ENCODE assay signal across 21 cellular contexts in genomic region chr18:27656905-27657304, GRCh38.
DNase-seq lines count a peak whose midpoint lies in the region; ATAC-seq, FAIRE-seq and TF ChIP-seq lines count a peak whose summit lies in the region.
"Had no signal": no experiment of that assay in that cellular context is flagged by ENCODE, and none has a peak within 500 bp of the region (broad histone marks: within the 10 kb centered on the region; RNA-seq: fewer than 3 reads in every experiment).

No MANE protein-coding gene starts in this region.

- CTCF ChIA-PET in SK-N-SH (lab: Yijun Ruan, JAX), result interaction anchor here (1.3 to 1.4 kb wide), 2 partner anchors 11 to 12 kb away, joined by 3 read pairs; no protein-coding TSS in a partner anchor
- CTCF ChIA-PET in CD8-positive, alpha-beta T cell (lab: Charles Lee), result no interaction called here

- H3K27me3 ChIP-seq in SK-N-SH (ENCODE audit: insufficient read depth), result peaks cover 5% of the 10 kb centered on the region; the same call in 1 of the 2 replicates
- H3K27me3 ChIP-seq in osteoblast (ENCODE audit: insufficient read depth, low read length), result peaks cover 3% of the 10 kb centered on the region
- H3K27me3 ChIP-seq in CD8-positive, alpha-beta T cell (ENCODE audit: insufficient read depth, low read length), result no peaks in the 10 kb centered on the region
- peaks cover 0 to 40% (median 1%) of the 10 kb centered on the region in 4 donors for H3K27me3 ChIP-seq in pancreas
- no peaks in the 10 kb centered on the region for H3K27me3 ChIP-seq in MG63
- H3K27me3 ChIP-seq: SJCRH30 had no signal

- no peak for FAIRE-seq in pancreas (lab: Jason Lieb, UNC)
- FAIRE-seq: G401.6, HTR-8/SVneo, K562 had no signal

- peaks cover 52% of the 10 kb centered on the region for H3K4me1 Mint-ChIP-seq in chondrocyte (ENCODE audit: low read depth)
- no peaks in the 10 kb centered on the region for H3K4me1 Mint-ChIP-seq in CD8-positive, alpha-beta T cell (ENCODE audit: low read depth)

- H3K4me2 ChIP-seq in SK-N-SH, result no peak overlapping the region
- peak overlapping the region; percentile 14 for H3K4me2 ChIP-seq in osteoblast (ENCODE audit: insufficient read depth, low read length)
- H3K4me2 ChIP-seq: PC-9 had no signal

- no peaks in the 10 kb centered on the region for H3K27me3 Mint-ChIP-seq in chondrocyte (ENCODE audit: low read depth)
- H3K27me3 Mint-ChIP-seq in CD8-positive, alpha-beta T cell (ENCODE audit: low read depth), result no peaks in the 10 kb centered on the region

- H3F3A ChIP-seq in SK-N-SH (replicated peaks; ENCODE audit: insufficient read depth), result no peaks in the 10 kb centered on the region

- no peak overlapping the region for H3K9ac ChIP-seq in SK-N-SH

- intact Hi-C loops in CD8-positive, alpha-beta T cell (cut with DNase I, micrococcal nuclease), result no loop called here
- intact Hi-C loops in pancreas (cut with DNase I), result no loop called here

- H3K79me2 ChIP-seq in SK-N-SH (ENCODE audit: insufficient read depth) (no peaks in the 10 kb centered on the region), osteoblast (ENCODE audit: insufficient read depth, low read length) (no peaks in the 10 kb centered on the region)

- H3K9me2 ChIP-seq in SK-N-SH, result no peaks in the 10 kb centered on the region

- H2AFZ ChIP-seq in SK-N-SH (ENCODE audit: low read depth), result no peak overlapping the region
- H2AFZ ChIP-seq in osteoblast (ENCODE audit: low read length), result no peak overlapping the region
- H2AFZ ChIP-seq: PC-9 had no signal

- H4K20me1 ChIP-seq in SK-N-SH (ENCODE audit: insufficient read depth) (no peaks in the 10 kb centered on the region), osteoblast (ENCODE audit: insufficient read depth, low read length) (no peaks in the 10 kb centered on the region)

- H3K36me3 Mint-ChIP-seq in chondrocyte (ENCODE audit: low read depth), result no peaks in the 10 kb centered on the region
- H3K36me3 Mint-ChIP-seq in CD8-positive, alpha-beta T cell, result no peaks in the 10 kb centered on the region

- POLR2A ChIA-PET in SK-N-SH (lab: Yijun Ruan, JAX), result no interaction called here
- POLR2A ChIA-PET in CD8-positive, alpha-beta T cell (lab: Charles Lee), result no interaction called here

- ATAC-seq in SK-N-SH treated with all-trans-retinoic acid at 6 μM for 48 hours (no peak), pancreas (no peak)
- no peak for ATAC-seq in CD8-positive, alpha-beta T cell
- ATAC-seq: K562, Right ventricle myocardium inferior had no signal

- TF ChIP-seq CTCF in SK-N-SH (IDR thresholded peaks at IDR 0.05) (no peak), chondrocyte (IDR thresholded peaks at IDR 0.05) (no peak), osteoblast (IDR thresholded peaks at IDR 0.05; ENCODE audit: extremely low read depth, low read depth, low read length) (no peak), pancreas (IDR thresholded peaks at IDR 0.05) (no peak)
- no peak for TF ChIP-seq CTCF in CD8-positive, alpha-beta T cell (IDR thresholded peaks at IDR 0.05)

- H3K27ac ChIP-seq in SK-N-SH (ENCODE audit: low read depth in 2 of 2, low read length in 1 of 2) (no peak overlapping the region), osteoblast (ENCODE audit: low read depth, low read length) (no peak overlapping the region), pancreas (peak overlapping the region in 1 of 4 donors; percentile 20)
- no peak overlapping the region for H3K27ac ChIP-seq in CD8-positive, alpha-beta T cell (ENCODE audit: low read depth, low read length)
- H3K27ac ChIP-seq: PC-9, SJCRH30 had no signal

- H3K9me3 Mint-ChIP-seq in chondrocyte (ENCODE audit: low read depth), result peaks cover 4% of the 10 kb centered on the region
- peaks cover 6% of the 10 kb centered on the region for H3K9me3 Mint-ChIP-seq in CD8-positive, alpha-beta T cell
- H3K9me3 Mint-ChIP-seq: HFFc6 had no signal

- 35% methylated on average over 3 of the region's 3 CpGs for WGBS in SK-N-SH (ENCODE audit: low lambda C conversion rate)
- WGBS in pancreas, 2 donors, result 6 to 13% methylated on average over 3 of the region's 3 CpGs

- H3K4me3 Mint-ChIP-seq in chondrocyte (ENCODE audit: unreplicated experiment), result no peak overlapping the region
- no peak overlapping the region for H3K4me3 Mint-ChIP-seq in CD8-positive, alpha-beta T cell
- H3K4me3 Mint-ChIP-seq: HFFc6 had no signal

- DNase-seq in SK-N-SH, result no peak
- DNase-seq in chondrocyte (ENCODE audit: low spot score), result no peak
- DNase-seq in osteoblast (ENCODE audit: insufficient read length, low spot score, missing footprints), result no peak
- no peak for DNase-seq in CD8-positive, alpha-beta T cell
- DNase-seq in T-helper 9 cell, result no peak
- DNase-seq in pancreas, result no peak
- no peak for DNase-seq in MG63
- DNase-seq: 8988T, GOT3, HFFc6, NCI-H1105 treated with DMSO at 0.1 percent for 48 hours, NCI-H2029, NCI-H446 treated with DMSO at 0.1 percent for 48 hours, PC-9 had no signal

- peak overlapping the region; percentile 84 for H3K27ac Mint-ChIP-seq in chondrocyte (ENCODE audit: unreplicated experiment)
- H3K27ac Mint-ChIP-seq in CD8-positive, alpha-beta T cell, result no peak overlapping the region
- H3K27ac Mint-ChIP-seq: HFFc6 had no signal

- H3K4me1 ChIP-seq in SK-N-SH (ENCODE audit: control insufficient read depth in 1 of 2, insufficient read depth in 2 of 2, low read depth in 1 of 2, low read length in 1 of 2) (no peaks in the 10 kb centered on the region), osteoblast (ENCODE audit: insufficient read depth, low read length) (peaks cover 6% of the 10 kb centered on the region), pancreas (peaks cover 4 to 7% (median 6%) of the 10 kb centered on the region in 3 donors)
- no peaks in the 10 kb centered on the region for H3K4me1 ChIP-seq in CD8-positive, alpha-beta T cell (ENCODE audit: insufficient read depth, low read length)

- H3K9me3 ChIP-seq in SK-N-SH (no peaks in the 10 kb centered on the region), osteoblast (ENCODE audit: low read depth, low read length) (no peaks in the 10 kb centered on the region), pancreas (no peaks in the 10 kb centered on the region), MG63 (no peaks in the 10 kb centered on the region)
- no peaks in the 10 kb centered on the region for H3K9me3 ChIP-seq in CD8-positive, alpha-beta T cell (ENCODE audit: low read length)
- H3K9me3 ChIP-seq: HAP-1, SJCRH30 had no signal

- TF ChIP-seq RAD21 in SK-N-SH (IDR thresholded peaks at IDR 0.05; ENCODE audit: low read length), result no peak

- H3K36me3 ChIP-seq in SK-N-SH (replicated peaks in 1 of 2; ENCODE audit: control insufficient read depth in 1 of 2, insufficient read depth in 2 of 2, low read length in 1 of 2) (no peaks in the 10 kb centered on the region), osteoblast (ENCODE audit: insufficient read depth, low read length) (no peaks in the 10 kb centered on the region), pancreas (no peaks in the 10 kb centered on the region), MG63 (no peaks in the 10 kb centered on the region)
- no peaks in the 10 kb centered on the region for H3K36me3 ChIP-seq in CD8-positive, alpha-beta T cell (ENCODE audit: insufficient read depth, low read length)
- H3K36me3 ChIP-seq: HAP-1, SJCRH30 had no signal

- H3K4me3 ChIP-seq in SK-N-SH (ENCODE audit: low read depth in 2 of 2, low read length in 1 of 2), result no peak overlapping the region
- H3K4me3 ChIP-seq in osteoblast (ENCODE audit: insufficient read depth, low read length), result no peak overlapping the region
- H3K4me3 ChIP-seq in CD8-positive, alpha-beta T cell (ENCODE audit: low read depth, low read length), result no peak overlapping the region
- no peak overlapping the region for H3K4me3 ChIP-seq in pancreas
- no peak overlapping the region for H3K4me3 ChIP-seq in MG63
- H3K4me3 ChIP-seq: HAP-1, K562, PC-9, SJCRH30 had no signal

- no peak for TF ChIP-seq EP300 in SK-N-SH (IDR thresholded peaks at IDR 0.05; ENCODE audit: borderline replicate concordance in 1 of 2, low read depth in 1 of 2, low read length in 1 of 2)

TF ChIP-seq in SK-N-SH treated with all-trans-retinoic acid at 6 μM for 48 hours, 23 proteins besides CTCF, POLR2A, EP300 and RAD21:
- TF ChIP-seq PPARA (CRISPR knock-in tag; IDR thresholded peaks at IDR 0.05; ENCODE audit: borderline replicate concordance) (no peak), BACH2 (CRISPR knock-in tag; IDR thresholded peaks at IDR 0.05; ENCODE audit: borderline replicate concordance) (no peak), GLIS3 (CRISPR knock-in tag; IDR thresholded peaks at IDR 0.05) (no peak), ISL1 (CRISPR knock-in tag; IDR thresholded peaks at IDR 0.05) (peak; percentile 50), ESRRG (CRISPR knock-in tag; IDR thresholded peaks at IDR 0.05) (no peak), SNAI2 (CRISPR knock-in tag; IDR thresholded peaks at IDR 0.05) (no peak)

TF ChIP-seq in SK-N-SH, 30 proteins besides CTCF, POLR2A, EP300 and RAD21:
- TF ChIP-seq NRF1 (IDR thresholded peaks at IDR 0.05; ENCODE audit: low read depth, low read length) (no peak), USF1 (IDR thresholded peaks at IDR 0.05; ENCODE audit: borderline replicate concordance, low read depth) (no peak), FOSL2 (IDR thresholded peaks at IDR 0.05; ENCODE audit: borderline replicate concordance, low read depth) (no peak), FOXJ3 (CRISPR knock-in tag; IDR thresholded peaks at IDR 0.05) (no peak), ELF1 (IDR thresholded peaks at IDR 0.05) (no peak), GABPA (IDR thresholded peaks at IDR 0.05; ENCODE audit: low read depth) (no peak), ZBTB33 (IDR thresholded peaks at IDR 0.05; ENCODE audit: borderline replicate concordance, low read depth) (no peak)
TF ChIP-seq in SK-N-SH: peak in this region for 0.
